ENCODE assay signal across 13 cellular contexts in genomic region chr14:84482256-84483071, GRCh38.
DNase-seq lines count a peak whose midpoint lies in the region; ATAC-seq, FAIRE-seq and TF ChIP-seq lines count a peak whose summit lies in the region.
"Had no signal": no experiment of that assay in that cellular context is flagged by ENCODE, and none has a peak within 500 bp of the region (broad histone marks: within the 10 kb centered on the region; RNA-seq: fewer than 3 reads in every experiment).

No MANE protein-coding gene starts in this region.

- no peaks in the 10 kb centered on the region for H3K9me3 ChIP-seq in kidney (ENCODE audit: control insufficient read depth in 1 of 2, low read length in 2 of 2)
- H3K9me3 ChIP-seq: A549, upper lobe of left lung had no signal

- no peak for FAIRE-seq in bronchial epithelial cell (lab: Jason Lieb, UNC)
- peak; percentile 6 for FAIRE-seq in kidney (lab: Jason Lieb, UNC)
- FAIRE-seq: A549 had no signal

- in situ Hi-C loops in ACHN (cut with HindIII; ENCODE audit: low pct_ligation_motif_present, low pct_unique_long_range_greater_than_20kb, low sequenced_read_pairs) = no loop called here

- no peak for ATAC-seq in HG03175 (IDR thresholded peaks at IDR 0.05; ENCODE audit: unreplicated experiment)
- no peak for ATAC-seq in HG02970 (IDR thresholded peaks at IDR 0.05; ENCODE audit: low FRiP score, unreplicated experiment)
- ATAC-seq in GM21529 (IDR thresholded peaks at IDR 0.05; ENCODE audit: unreplicated experiment) = no peak
- ATAC-seq: A549, T-cell had no signal

- TF ChIP-seq CTCF in bronchial epithelial cell (IDR thresholded peaks at IDR 0.05; ENCODE audit: insufficient read depth, low read length, severe bottlenecking) = no peak
- TF ChIP-seq CTCF in kidney (IDR thresholded peaks at IDR 0.05; ENCODE audit: borderline replicate concordance, extremely low read depth, insufficient read depth) = no peak

- H3K36me3 ChIP-seq in bronchial epithelial cell (ENCODE audit: control insufficient read depth, insufficient read depth, low read length) (no peaks in the 10 kb centered on the region), kidney (ENCODE audit: control insufficient read depth in 1 of 2, insufficient read depth in 2 of 2, low read length in 2 of 2) (no peaks in the 10 kb centered on the region)
- H3K36me3 ChIP-seq: upper lobe of left lung had no signal

- intact Hi-C loops in kidney (cut with DNase I) = no loop called here

- no peak overlapping the region for H3K9ac ChIP-seq in kidney (ENCODE audit: low read length in 2 of 2)

- no peak overlapping the region for H3K27ac ChIP-seq in kidney (ENCODE audit: low read depth in 2 of 2, low read length in 2 of 2)
- H3K27ac ChIP-seq: A549, upper lobe of left lung had no signal

- no peaks in the 10 kb centered on the region for H3K4me1 ChIP-seq in kidney (ENCODE audit: control insufficient read depth in 1 of 2, insufficient read depth in 1 of 2, low read depth in 1 of 2, low read length in 2 of 2)
- H3K4me1 ChIP-seq: A549, upper lobe of left lung had no signal

- H3K27me3 ChIP-seq in bronchial epithelial cell (ENCODE audit: control insufficient read depth, insufficient read depth, low read length) = no peaks in the 10 kb centered on the region
- H3K27me3 ChIP-seq: upper lobe of left lung had no signal

- H3K4me3 ChIP-seq in bronchial epithelial cell (ENCODE audit: low read depth, low read length) = no peak overlapping the region
- H3K4me3 ChIP-seq in kidney (ENCODE audit: low read length in 2 of 2) = no peak overlapping the region
- H3K4me3 ChIP-seq: A549, upper lobe of left lung had no signal

- peak; percentile 76 for DNase-seq in ACHN
- peak; percentile 53 for DNase-seq in HS-27A (ENCODE audit: low read depth)
- peak; percentile 50 for DNase-seq in bronchial epithelial cell (ENCODE audit: low read depth)
- no peak for DNase-seq in kidney
- no peak for DNase-seq in stimulated activated naive CD4-positive, alpha-beta T cell treated with Interleukin-2 at 50 U/mL for 16 hours (lab: John Stamatoyannopoulos, UW)
- DNase-seq: activated T-cell treated with anti-CD3 and anti-CD28 coated beads, Interleukin-2, amount 50 U/mL, for 24 hours; nucleus accumbens; T-cell; upper lobe of left lung had no signal

Comparison
In these comparisons a context has a peak if more than half of its experiments do, and no peak if none do; other contexts are left out.
1. DNase-seq: peak in ACHN (single experiment), HS-27A (single experiment) and bronchial epithelial cell (single experiment); none in kidney (single experiment) and stimulated activated naive CD4-positive, alpha-beta T cell treated with Interleukin-2 at 50 U/mL for 16 hours (single experiment).